Comparison of ENCODE assay signal across 12 cellular contexts in genomic region chr15:92638709-92639365, GRCh38. TPM values are rescaled to one million over a fixed set of nuclear protein-coding genes. Genes with fewer than 3 reads are reported as not detected.
DNase-seq lines count a peak whose midpoint lies in the region; ATAC-seq, FAIRE-seq and TF ChIP-seq lines count a peak whose summit lies in the region.
"Had no signal": no experiment of that assay in that cellular context is flagged by ENCODE, and none has a peak within 500 bp of the region (broad histone marks: within the 10 kb centered on the region; RNA-seq: fewer than 3 reads in every experiment).

No MANE protein-coding gene starts in this region.

- no peak for FAIRE-seq in GM12878 (lab: Jason Lieb, UNC)

- TF ChIP-seq CTCF in GM12878 (IDR thresholded peaks at IDR 0.05 in 2 of 3, conservative IDR thresholded peaks at IDR 0.05 in 1 of 3; ENCODE audit: control insufficient read depth in 2 of 3, extremely low read depth in 1 of 3, insufficient read depth in 1 of 3, low read depth in 3 of 3, low read length in 3 of 3) (no peak), mucosa of descending colon (IDR thresholded peaks at IDR 0.05) (no peak)

- H3K9me3 ChIP-seq in GM12878 (replicated peaks; ENCODE audit: control insufficient read depth, insufficient read depth, low read length): peaks cover 13% of the 10 kb centered on the region; the same call in 2 of the 3 replicates
- H3K9me3 ChIP-seq in mucosa of descending colon: peaks cover 2% of the 10 kb centered on the region
- no peaks in the 10 kb centered on the region for H3K9me3 ChIP-seq in HAP-1

- H4K20me1 ChIP-seq in GM12878 (ENCODE audit: control insufficient read depth, insufficient read depth): no peaks in the 10 kb centered on the region

- POLR2A ChIA-PET in GM12878 (lab: Charles Lee): no interaction called here

- H3K4me1 ChIP-seq in GM12878 (ENCODE audit: control insufficient read depth, insufficient read depth, low read length) (peaks cover 32% of the 10 kb centered on the region), mucosa of descending colon (ENCODE audit: low read depth) (peaks cover 8% of the 10 kb centered on the region), HAP-1 (peaks cover 48% of the 10 kb centered on the region)

- intact Hi-C loops in GM12878 (cut with micrococcal nuclease; ENCODE audit: unreplicated experiment) (no loop called here), mucosa of descending colon (cut with DNase I, micrococcal nuclease) (no loop called here)
- intact Hi-C loops in activated naive CD4-positive, alpha-beta T cell treated with anti-CD3 and anti-CD28 coated beads for 36 hours (cut with micrococcal nuclease): no loop called here

- H3K4me3 ChIP-seq in GM12878 (no peak overlapping the region), mucosa of descending colon (no peak overlapping the region), HAP-1 (no peak overlapping the region)

- TF ChIP-seq RAD21 in GM12878 (IDR thresholded peaks at IDR 0.05; ENCODE audit: insufficient read depth, low read depth, low read length): no peak

- CTCF ChIA-PET in GM12878 (lab: Yijun Ruan, JAX): interaction anchor here (2.8 kb wide), 1 partner anchor 13 kb away, joined by 7 read pairs; no protein-coding TSS in a partner anchor
- CTCF ChIA-PET in activated naive CD4-positive, alpha-beta T cell treated with anti-CD3 and anti-CD28 coated beads for 36 hours (lab: Charles Lee): no interaction called here

- no peak overlapping the region for H3K4me3 Mint-ChIP-seq in activated naive CD4-positive, alpha-beta T cell treated with anti-CD3 and anti-CD28 coated beads for 36 hours
- H3K4me3 Mint-ChIP-seq: activated T-helper 1 cell treated with anti-CD3 and anti-CD28 coated beads, Interleukin-12 subunit alpha, Interleukin-12 subunit beta, Interleukin-2, Interleukin-4 antibody, amounts not matched to agents 30 ng/mL and 10 ng/mL and 1 ng/mL, durations not matched to agents 14 hours and 24 hours and 36 hours had no signal

- H3K27ac Mint-ChIP-seq in activated naive CD4-positive, alpha-beta T cell treated with anti-CD3 and anti-CD28 coated beads for 36 hours: no peak overlapping the region
- H3K27ac Mint-ChIP-seq: activated T-helper 1 cell treated with anti-CD3 and anti-CD28 coated beads, Interleukin-12 subunit alpha, Interleukin-12 subunit beta, Interleukin-2, Interleukin-4 antibody, amounts not matched to agents 30 ng/mL and 10 ng/mL and 1 ng/mL, durations not matched to agents 14 hours and 24 hours and 36 hours had no signal

- peak; percentile 72 to 82 for DNase-seq in SHP77 (lab: John Stamatoyannopoulos, UW)
- DNase-seq in SHP77 treated with DMSO at 0.1 percent for 48 hours (lab: John Stamatoyannopoulos, UW): no peak
- DNase-seq in GM12878 (ENCODE audit: low read depth, low spot score): no peak
- DNase-seq in mucosa of descending colon: no peak
- peak; percentile 74 for DNase-seq in ureter (ENCODE audit: low spot score)
- no peak for DNase-seq in HAP-1 (ENCODE audit: low spot score in 2 of 2)
- no peak for DNase-seq in activated naive CD4-positive, alpha-beta T cell treated with anti-CD3 and anti-CD28 coated beads for 36 hours
- DNase-seq: left cardiac atrium had no signal

- no peak overlapping the region for H3K9ac ChIP-seq in GM12878 (ENCODE audit: control insufficient read depth, insufficient read depth, low read length)

- WGBS in GM12878 (ENCODE audit: insufficient coverage, insufficient replicate concordance, low lambda C conversion rate, missing lambda C conversion rate): 63% methylated on average over 15 of the region's 15 CpGs

- H3K4me2 ChIP-seq in GM12878 (ENCODE audit: control insufficient read depth, insufficient read depth): peak overlapping the region; percentile 46

- RAD21 ChIA-PET in GM12878 (lab: Charles Lee; ENCODE audit: unreplicated experiment): no interaction called here

- in situ Hi-C loops in GM12878 (cut with MboI): no loop called here
- in situ Hi-C loops in HAP-1 (cut with MboI; ENCODE audit: low sequenced_read_pairs): no loop called here

- H3K79me2 ChIP-seq in GM12878 (ENCODE audit: control insufficient read depth, insufficient read depth, low read length): peaks cover 56% of the 10 kb centered on the region

- ATAC-seq in GM12878: no peak
- peak; percentile 42 for ATAC-seq in mucosa of descending colon
- ATAC-seq in GM18519 (IDR thresholded peaks at IDR 0.05; ENCODE audit: low FRiP score, unreplicated experiment): no peak
- ATAC-seq: activated CD4-positive, CD25-positive, alpha-beta regulatory T cell treated with anti-CD3 and anti-CD28 coated beads, Interleukin-2, amount 50 U/mL, for 24 hours had no signal

- H3K9me3 Mint-ChIP-seq in activated naive CD4-positive, alpha-beta T cell treated with anti-CD3 and anti-CD28 coated beads for 36 hours: peaks cover 11% of the 10 kb centered on the region
- H3K9me3 Mint-ChIP-seq: activated T-helper 1 cell treated with anti-CD3 and anti-CD28 coated beads, Interleukin-12 subunit alpha, Interleukin-12 subunit beta, Interleukin-2, Interleukin-4 antibody, amounts not matched to agents 30 ng/mL and 10 ng/mL and 1 ng/mL, durations not matched to agents 14 hours and 24 hours and 36 hours had no signal

- H3K36me3 ChIP-seq in GM12878 (ENCODE audit: control insufficient read depth in 2 of 2, insufficient read depth in 2 of 2, low read length in 1 of 2) (no peaks in the 10 kb centered on the region), mucosa of descending colon (ENCODE audit: low read depth) (no peaks in the 10 kb centered on the region), HAP-1 (replicated peaks) (no peaks in the 10 kb centered on the region)

- H3K36me3 Mint-ChIP-seq in activated naive CD4-positive, alpha-beta T cell treated with anti-CD3 and anti-CD28 coated beads for 36 hours (ENCODE audit: low read depth): peaks cover 10% of the 10 kb centered on the region

- no TSS peak for BruUV-seq in GM12878 (replicated peaks; lab: Mats Ljungman, UMichigan)

- H3K27me3 ChIP-seq in GM12878 (replicated peaks in 1 of 2; ENCODE audit: control insufficient read depth in 2 of 2, insufficient read depth in 2 of 2, low read length in 1 of 2) (no peaks in the 10 kb centered on the region), HAP-1 (ENCODE audit: low read depth) (no peaks in the 10 kb centered on the region)

- no peak overlapping the region for H2AFZ ChIP-seq in GM12878 (ENCODE audit: control insufficient read depth, low read depth, low read length)

- no peaks in the 10 kb centered on the region for H3K27me3 Mint-ChIP-seq in activated naive CD4-positive, alpha-beta T cell treated with anti-CD3 and anti-CD28 coated beads for 36 hours (ENCODE audit: low read depth)

- SMC1A ChIA-PET in GM12878 (lab: Charles Lee; ENCODE audit: uncharacterized antibody, unreplicated experiment): interaction anchor here (0.8 kb wide), 1 partner anchor 14 kb away, joined by 4 read pairs; no protein-coding TSS in a partner anchor

- TF ChIP-seq EP300 in GM12878 (IDR thresholded peaks at IDR 0.05; ENCODE audit: borderline replicate concordance in 1 of 2, control insufficient read depth in 1 of 2, low read depth in 2 of 2, low read length in 2 of 2): no peak

- H3K27ac ChIP-seq in GM12878 (ENCODE audit: control insufficient read depth, insufficient read depth): peak overlapping the region; percentile 62
- H3K27ac ChIP-seq: HL-60 had no signal

- 0 out of 2 replicates have a peak, but pooled peaks have one; percentile 26 for TF ChIP-seq POLR2A in GM12878 (IDR thresholded peaks at IDR 0.05; ENCODE audit: low read depth, low read length)

- peaks cover 7% of the 10 kb centered on the region for H3K4me1 Mint-ChIP-seq in activated naive CD4-positive, alpha-beta T cell treated with anti-CD3 and anti-CD28 coated beads for 36 hours (ENCODE audit: low read depth)

TF ChIP-seq in GM12878, 131 proteins besides CTCF, POLR2A, EP300 and RAD21 (continues in another document):
- no peak for TF ChIP-seq NFYA (IDR thresholded peaks at IDR 0.05; ENCODE audit: borderline replicate concordance, low read depth, low read length)
- no peak for TF ChIP-seq FOS (IDR thresholded peaks at IDR 0.05; ENCODE audit: borderline replicate concordance, extremely low read depth, insufficient read length)
- no peak for TF ChIP-seq KDM1A (IDR thresholded peaks at IDR 0.05; ENCODE audit: borderline replicate concordance)
- TF ChIP-seq USF1 (IDR thresholded peaks at IDR 0.05; ENCODE audit: borderline replicate concordance, extremely low read length, insufficient read depth, low read depth, low read length): peak; percentile 29
- 0 out of 2 replicates have a peak, but pooled peaks have one; percentile 10 for TF ChIP-seq SPI1 (IDR thresholded peaks at IDR 0.05; ENCODE audit: borderline replicate concordance, insufficient read depth, low read depth, low read length)

RNA-seq across cellular contexts. Expression of gene FAM174B, which starts 16.7 kb away (rescaled TPM):
- total RNA-seq in GM12878 (2013; cell fraction: nucleolus; rRNA removed): 19.8 and 20.0 TPM in 2 replicates
- total RNA-seq in GM12878 (2014; rRNA removed) (3.0 and 4.1 TPM in 2 replicates), GM12878 (2014; rRNA removed; fragmentation: Illumina TruSeq; extraction: Trizol) (2.8 and 3.9 TPM in 2 replicates), GM12878 (2021) (8.0 and 10.7 TPM in 2 replicates), mucosa of descending colon (10 to 100 TPM; 14.7 to 30.5 (median 28.5) TPM), ureter (208 TPM)
- polyA plus RNA-seq in GM12878 (2011; ENCODE audit: low read depth): 11.6 TPM
- polyA plus RNA-seq in GM12878 (2011; rRNA removed) (12.1 and 15.9 TPM in 2 replicates), GM12878 (2014; fragmentation: Illumina TruSeq; extraction: Trizol) (6.6 and 7.0 TPM in 2 replicates), GM12878 (2014; fragmentation: Nextera tagmentation; extraction: Ambion mirVana) (1 to 10 TPM in 1 of 2 experiments, under 1 TPM in 1; 0.71 to 2.4 TPM), GM12878 (2014; rRNA removed) (4.3 and 5.3 TPM in 2 replicates), GM12878 (2016; fragmentation: Nextera tagmentation; extraction: Ambion mirVana) (1 to 10 TPM; 4.1 to 6.5 TPM)
- 12.6 and 20.8 TPM in 2 replicates for polyA plus RNA-seq in GM12878 (2011; cell fraction: cytosol; rRNA removed)
- polyA plus RNA-seq in GM12878 (2011; cell fraction: nucleus; rRNA removed): 5.0 and 7.8 TPM in 2 replicates
- polyA plus RNA-seq in GM12878 (2012): 27.8 and 39.8 TPM in 2 replicates
- polyA minus RNA-seq in GM12878 (2011; rRNA and poly(A)+ RNA removed): 20.9 and 22.8 TPM in 2 replicates
- 5.3 and 10.3 TPM in 2 replicates for polyA minus RNA-seq in GM12878 (2011; cell fraction: cytosol; rRNA and poly(A)+ RNA removed)
- 7.4 and 21.9 TPM in 2 replicates for polyA minus RNA-seq in GM12878 (2011; cell fraction: nucleus; rRNA and poly(A)+ RNA removed)
- total RNA-seq in activated naive CD4-positive, alpha-beta T cell treated with anti-CD3 and anti-CD28 coated beads for 36 hours: 1 to 10 TPM; 5.5 to 5.6 TPM

Comparison
In these comparisons a context has a peak if more than half of its experiments do, and no peak if none do; other contexts are left out.
1. DNase-seq: peak in SHP77 (2 of 2) and ureter (single experiment); none in SHP77 treated with DMSO at 0.1 percent for 48 hours (single experiment), GM12878 (single experiment), mucosa of descending colon (0 of 3), HAP-1 (0 of 2) and activated naive CD4-positive, alpha-beta T cell treated with anti-CD3 and anti-CD28 coated beads for 36 hours (single experiment).